ENCODE assay signal across 8 cellular contexts in the genomic region with DNA sequence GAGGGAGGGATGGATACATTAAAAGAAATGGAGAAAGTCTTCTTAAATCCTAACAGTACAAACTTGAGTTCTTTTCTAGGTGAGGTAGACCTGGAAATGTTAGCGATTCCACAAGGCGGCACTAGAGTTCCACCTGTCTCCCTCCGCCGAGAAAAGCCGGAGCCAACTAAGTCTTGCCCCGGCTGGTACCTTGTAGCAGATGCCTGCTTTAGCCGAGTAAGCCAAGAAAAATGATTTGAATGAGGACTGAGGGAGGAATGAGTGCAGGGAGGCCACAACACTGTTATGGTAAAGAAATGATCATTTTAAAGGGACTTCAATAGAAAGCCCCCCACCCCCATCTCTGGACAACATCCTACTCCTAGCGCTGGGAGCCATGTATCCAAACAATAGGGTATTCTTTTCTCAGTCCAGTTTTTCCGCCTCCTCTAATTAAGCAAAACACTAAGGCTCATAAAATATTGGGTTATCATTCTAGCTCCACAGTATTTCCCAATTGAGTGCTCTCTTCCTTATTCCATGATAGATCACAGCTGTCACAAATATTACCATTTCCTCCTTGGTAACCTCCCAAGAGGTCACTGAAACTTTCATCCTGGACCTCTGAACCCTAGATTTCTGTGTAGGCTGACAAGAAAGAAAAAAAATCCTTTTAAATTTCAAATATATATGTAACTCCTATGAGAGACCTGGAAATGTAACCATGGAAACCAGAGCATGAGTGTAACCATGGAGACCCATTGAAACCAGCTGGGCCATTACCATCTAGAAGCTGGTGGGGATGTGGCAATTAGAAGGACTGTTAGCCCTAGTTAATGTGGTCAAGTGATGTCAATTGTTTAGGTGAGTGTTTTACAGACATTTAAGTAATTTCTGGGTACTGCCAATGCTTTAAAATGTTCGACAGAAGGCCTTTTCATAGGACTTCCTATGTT. TPM values are rescaled to one million over a fixed set of nuclear protein-coding genes. Genes with fewer than 3 reads are reported as not detected.
DNase-seq lines count a peak whose midpoint lies in the region; ATAC-seq and TF ChIP-seq lines count a peak whose summit lies in the region.

No MANE protein-coding gene starts in this region.

- H3K9me3 ChIP-seq in T-helper 17 cell (ENCODE audit: control insufficient read depth, low read length, poor library complexity, severe bottlenecking), result no peaks in the 10 kb centered on the region
- H3K9me3 ChIP-seq in right atrium auricular region, result no peaks in the 10 kb centered on the region
- H3K9me3 ChIP-seq in prostate gland, result no peaks in the 10 kb centered on the region
- no peaks in the 10 kb centered on the region for H3K9me3 ChIP-seq in upper lobe of left lung

- intact Hi-C loops in Calu3 (cut with micrococcal nuclease; ENCODE audit: unreplicated experiment) (loop anchor here (1.0 to 10.0 kb wide), 4 partner anchors 75 to 347 kb away; partner anchors contain the start of gene GTF2F2), prostate gland (cut with DNase I) (loop anchor here (2.0 to 5.0 kb wide), 2 partner anchors 231 to 260 kb away; no protein-coding TSS in a partner anchor)

- no peak for TF ChIP-seq EP300 in upper lobe of left lung (IDR thresholded peaks at IDR 0.05)

- TF ChIP-seq POLR2A in prostate gland (IDR thresholded peaks at IDR 0.05) (no peak), upper lobe of left lung (IDR thresholded peaks at IDR 0.05) (no peak)

- peak overlapping the region; percentile 89 for H3K27ac ChIP-seq in angular gyrus (ENCODE audit: low read depth, low read length)
- peak overlapping the region; percentile 18 to 61 for H3K27ac ChIP-seq in right atrium auricular region
- no peak overlapping the region for H3K27ac ChIP-seq in prostate gland
- H3K27ac ChIP-seq in upper lobe of left lung, result no peak overlapping the region

- no peaks in the 10 kb centered on the region for H3K36me3 Mint-ChIP-seq in Calu3 (ENCODE audit: insufficient read depth, unreplicated experiment)
- H3K36me3 Mint-ChIP-seq in T-helper 17 cell (ENCODE audit: low read depth), result peaks cover 6% of the 10 kb centered on the region

- ATAC-seq in T-helper 17 cell (peak; percentile 95), upper lobe of left lung (ENCODE audit: low FRiP score in 2 of 2) (peak; percentile 89 to 94)

- H3K27ac Mint-ChIP-seq in Calu3 (ENCODE audit: unreplicated experiment) (no peak overlapping the region), T-helper 17 cell (no peak overlapping the region)

- no peaks in the 10 kb centered on the region for H3K27me3 ChIP-seq in right atrium auricular region
- H3K27me3 ChIP-seq in prostate gland (replicated peaks; ENCODE audit: insufficient read depth), result no peaks in the 10 kb centered on the region
- H3K27me3 ChIP-seq in upper lobe of left lung, result no peaks in the 10 kb centered on the region

- no peaks in the 10 kb centered on the region for H3K9me3 Mint-ChIP-seq in Calu3 (ENCODE audit: low read depth, unreplicated experiment)

- H3K36me3 ChIP-seq in right atrium auricular region, result no peaks in the 10 kb centered on the region
- H3K36me3 ChIP-seq in prostate gland, result no peaks in the 10 kb centered on the region
- no peaks in the 10 kb centered on the region for H3K36me3 ChIP-seq in upper lobe of left lung

- DNase-seq in Calu3, result peak; percentile 72
- peak; percentile 36 for DNase-seq in GOT3 (lab: John Stamatoyannopoulos, UW)
- peak; percentile 71 to 88 (median 85) for DNase-seq in NCI-H1417 (lab: John Stamatoyannopoulos, UW)
- DNase-seq in T-helper 17 cell, result peak; percentile 45 to 68 (median 48)
- DNase-seq in right atrium auricular region (ENCODE audit: low spot score), result peak; percentile 72
- peak; percentile 83 for DNase-seq in prostate gland (ENCODE audit: low spot score)
- peak in 1 of 2 donors; percentile 77 for DNase-seq in upper lobe of left lung

- TF ChIP-seq CTCF in Calu3 (IDR thresholded peaks at IDR 0.05; ENCODE audit: unreplicated experiment), result peak; percentile 56
- TF ChIP-seq CTCF in right atrium auricular region (IDR thresholded peaks at IDR 0.05), result peak; percentile 69 to 88
- peak; percentile 64 to 94 (median 88) for TF ChIP-seq CTCF in prostate gland (IDR thresholded peaks at IDR 0.05)
- TF ChIP-seq CTCF in upper lobe of left lung (IDR thresholded peaks at IDR 0.05), result peak; percentile 64 to 87 (median 84)

- peak overlapping the region; percentile 35 to 46 for H3K4me3 ChIP-seq in right atrium auricular region
- peak overlapping the region; percentile 19 to 33 for H3K4me3 ChIP-seq in prostate gland
- peak overlapping the region in 3 of 4 donors; percentile 29 to 50 (median 44) for H3K4me3 ChIP-seq in upper lobe of left lung

- H3K4me1 ChIP-seq in right atrium auricular region, result peaks cover 0 to 6% of the 10 kb centered on the region in 2 donors
- H3K4me1 ChIP-seq in prostate gland (replicated peaks), result no peaks in the 10 kb centered on the region
- H3K4me1 ChIP-seq in upper lobe of left lung, result peaks cover 9 to 13% (median 10%) of the 10 kb centered on the region in 4 donors

- WGBS in prostate gland, result 18% methylated on average over 10 of the region's 10 CpGs
- WGBS in upper lobe of left lung, 2 donors, result 15 to 16% methylated on average over 10 of the region's 10 CpGs

- H3K27me3 Mint-ChIP-seq in Calu3 (ENCODE audit: unreplicated experiment), result no peaks in the 10 kb centered on the region
- peaks cover 23% of the 10 kb centered on the region for H3K27me3 Mint-ChIP-seq in T-helper 17 cell

- peak overlapping the region; percentile 50 for H3K4me3 Mint-ChIP-seq in Calu3 (ENCODE audit: low read depth, unreplicated experiment)
- H3K4me3 Mint-ChIP-seq in T-helper 17 cell, result peak overlapping the region; percentile 84

- CTCF ChIA-PET in Calu3 (lab: Charles Lee), result interaction anchor here (2.2 kb wide), 1 partner anchor 233 kb away, joined by 26 read pairs; no protein-coding TSS in a partner anchor

- BruUV-seq in Calu3 (replicated peaks; lab: Mats Ljungman, UMichigan), result no TSS peak

- H3K4me1 Mint-ChIP-seq in Calu3 (ENCODE audit: low read depth, unreplicated experiment) (peaks cover 6% of the 10 kb centered on the region), T-helper 17 cell (peaks cover 16% of the 10 kb centered on the region)

RNA-seq across cellular contexts. Expression of gene GPALPP1, which starts 58.3 kb away (rescaled TPM):
- total RNA-seq in Calu3 (2022), result 21.7 and 23.1 TPM in 2 replicates
- 10 to 100 TPM; 22.7 to 25.4 TPM for total RNA-seq in T-helper 17 cell
- total RNA-seq in right atrium auricular region, result 10 to 100 TPM in 1 of 2 donors, 1 to 10 TPM in 1; 9.0 to 14.6 TPM
- 10 to 100 TPM; 24.6 to 29.7 TPM for total RNA-seq in prostate gland
- total RNA-seq in upper lobe of left lung, result 10 to 100 TPM; 16.7 to 46.1 (median 22.2) TPM

RNA-seq across cellular contexts. Expression of gene NUFIP1, which starts 58.4 kb away (rescaled TPM):
- total RNA-seq in Calu3 (2022), result 6.6 TPM in 2 replicates
- 1 to 10 TPM; 3.4 to 5.0 TPM for total RNA-seq in T-helper 17 cell
- total RNA-seq in right atrium auricular region, result 1 to 10 TPM; 2.2 to 2.9 TPM
- 1 to 10 TPM; 3.5 to 6.5 TPM for total RNA-seq in prostate gland
- 1 to 10 TPM in 5 of 6 donors, under 1 TPM in 1; 0.78 to 4.1 (median 3.5) TPM for total RNA-seq in upper lobe of left lung

Comparison
In these comparisons a context has a peak if more than half of its experiments do, and no peak if none do; other contexts are left out.
1. H3K27ac ChIP-seq: peak in angular gyrus (single experiment) and right atrium auricular region (2 of 2); none in prostate gland (0 of 2) and upper lobe of left lung (0 of 4).
2. Peak in every context shown above with its lines, with median percentiles within 50 percentile points of each other: CTCF ChIP-seq and H3K4me3 ChIP-seq.